ENCODE assay signal across 20 cellular contexts in the genomic region with DNA sequence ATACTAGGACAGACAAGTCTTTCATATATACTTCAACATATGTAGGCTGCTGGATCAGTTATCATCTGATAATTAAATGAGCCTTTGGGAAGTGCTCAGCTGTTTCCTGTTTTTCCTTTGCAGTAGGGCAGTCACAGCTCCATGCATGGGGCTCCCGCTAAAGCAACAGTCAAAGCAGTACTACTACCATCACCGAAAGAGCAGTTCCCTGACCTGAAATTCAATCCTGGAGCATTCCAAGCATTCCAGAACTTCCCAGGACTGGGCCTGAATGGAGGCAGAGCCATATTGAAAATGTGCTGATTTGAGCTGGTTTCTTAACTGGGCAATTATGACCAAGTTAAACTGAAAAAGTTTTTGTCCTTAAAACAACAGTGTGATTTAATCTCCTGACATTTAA. TPM values are rescaled to one million over a fixed set of nuclear protein-coding genes. Genes with fewer than 3 reads are reported as not detected.
DNase-seq lines count a peak whose midpoint lies in the region; ATAC-seq, FAIRE-seq and TF ChIP-seq lines count a peak whose summit lies in the region.
"Had no signal": no experiment of that assay in that cellular context is flagged by ENCODE, and none has a peak within 500 bp of the region (broad histone marks: within the 10 kb centered on the region; RNA-seq: fewer than 3 reads in every experiment).

No MANE protein-coding gene starts in this region.

- H4K20me1 ChIP-seq in SK-N-SH (ENCODE audit: insufficient read depth): no peaks in the 10 kb centered on the region

- ATAC-seq in SK-N-SH treated with all-trans-retinoic acid at 6 μM for 48 hours (0 out of 3 replicates have a peak, but pooled peaks have one; percentile 22), heart left ventricle (no peak)

- no peak overlapping the region for H2AFZ ChIP-seq in SK-N-SH (ENCODE audit: low read depth)

- FAIRE-seq in urothelium cell line (lab: Jason Lieb, UNC): no peak

- peaks cover 38% of the 10 kb centered on the region for H3K79me2 ChIP-seq in SK-N-SH (ENCODE audit: insufficient read depth)

- H3K9me3 Mint-ChIP-seq in activated CD4-positive, alpha-beta memory T cell treated with anti-CD3 and anti-CD28 coated beads for 36 hours: peaks cover 12% of the 10 kb centered on the region

- no peak for TF ChIP-seq CTCF in SK-N-SH (IDR thresholded peaks at IDR 0.05)
- no peak for TF ChIP-seq CTCF in choroid plexus epithelial cell (conservative IDR thresholded peaks at IDR 0.05; ENCODE audit: low read depth, low read length)
- no peak for TF ChIP-seq CTCF in heart left ventricle (IDR thresholded peaks at IDR 0.05)

- 81% methylated on average over 2 of the region's 2 CpGs for WGBS in SK-N-SH (ENCODE audit: low lambda C conversion rate)
- WGBS in heart left ventricle, 4 donors: 37 to 65% (median 49%) methylated on average over 2 of the region's 2 CpGs

- H3K36me3 ChIP-seq in SK-N-SH (replicated peaks in 1 of 2; ENCODE audit: control insufficient read depth in 1 of 2, insufficient read depth in 2 of 2, low read length in 1 of 2) (no peaks in the 10 kb centered on the region), heart left ventricle (no peaks in the 10 kb centered on the region)

- TF ChIP-seq EP300 in SK-N-SH (IDR thresholded peaks at IDR 0.05; ENCODE audit: borderline replicate concordance in 1 of 2, low read depth in 1 of 2, low read length in 1 of 2): no peak

- H3K27me3 Mint-ChIP-seq in activated CD4-positive, alpha-beta memory T cell treated with anti-CD3 and anti-CD28 coated beads for 36 hours: no peaks in the 10 kb centered on the region
- H3K27me3 Mint-ChIP-seq: activated CD4-positive, alpha-beta T cell treated with anti-CD3 and anti-CD28 coated beads, Interleukin-2, amount 10 ng/mL, durations not matched to agents 7 days and 5 days had no signal

- no peak overlapping the region for H3K9ac ChIP-seq in SK-N-SH

- CTCF ChIA-PET in SK-N-SH (lab: Yijun Ruan, JAX): interaction anchor here (1.5 kb wide), 1 partner anchor 55 kb away, joined by 3 read pairs; no protein-coding TSS in a partner anchor
- CTCF ChIA-PET in activated CD4-positive, alpha-beta memory T cell treated with anti-CD3 and anti-CD28 coated beads for 36 hours (lab: Charles Lee): no interaction called here

- DNase-seq in SK-N-SH: no peak
- DNase-seq in choroid plexus epithelial cell (ENCODE audit: low read depth): peak; percentile 83
- DNase-seq in iPS-NIHi7 (ENCODE audit: extremely low spot score): peak; percentile 27
- peak; percentile 35 for DNase-seq in urothelium cell line (ENCODE audit: low spot score)
- no peak for DNase-seq in heart left ventricle
- DNase-seq in DMS153 (lab: John Stamatoyannopoulos, UW): no peak
- DNase-seq in activated CD4-positive, alpha-beta memory T cell treated with anti-CD3 and anti-CD28 coated beads for 36 hours: no peak
- DNase-seq: activated CD4-positive, alpha-beta T cell treated with anti-CD3 and anti-CD28 coated beads, Interleukin-2, amount 10 ng/mL, durations not matched to agents 7 days and 5 days; activated T-cell treated with anti-CD3 and anti-CD28 coated beads, Interleukin-2, amount 50 U/mL, for 48 hours; amniotic stem cell; NCI-H1436; NCI-H510A treated with DMSO at 0.1 percent for 48 hours; occipital lobe; RPMI8226; stimulated activated CD4-positive, alpha-beta T cell treated with anti-CD3 and anti-CD28 coated beads, Interleukin-15, amount 100 ng/mL, for 24 hours; testis had no signal

- H3F3A ChIP-seq in SK-N-SH (replicated peaks; ENCODE audit: insufficient read depth): no peaks in the 10 kb centered on the region

- H3K4me1 Mint-ChIP-seq in activated CD4-positive, alpha-beta memory T cell treated with anti-CD3 and anti-CD28 coated beads for 36 hours (ENCODE audit: low read depth): peaks cover 24% of the 10 kb centered on the region

- no peaks in the 10 kb centered on the region for H3K27me3 ChIP-seq in SK-N-SH (ENCODE audit: insufficient read depth)
- no peaks in the 10 kb centered on the region for H3K27me3 ChIP-seq in heart left ventricle
- H3K27me3 ChIP-seq: testis had no signal

- intact Hi-C loops in heart left ventricle (cut with DNase I): no loop called here
- intact Hi-C loops in activated CD4-positive, alpha-beta memory T cell treated with anti-CD3 and anti-CD28 coated beads for 36 hours (cut with micrococcal nuclease): no loop called here

- H3K27ac Mint-ChIP-seq in activated CD4-positive, alpha-beta memory T cell treated with anti-CD3 and anti-CD28 coated beads for 36 hours: no peak overlapping the region
- H3K27ac Mint-ChIP-seq: T-helper 2 cell treated with Interferon-gamma antibody and Interleukin-4, amounts not matched to agents 5 μg/mL and 100 μg/mL, for 36 hours had no signal

- H3K9me2 ChIP-seq in SK-N-SH: no peaks in the 10 kb centered on the region

- H3K27ac ChIP-seq in SK-N-SH (ENCODE audit: low read depth in 2 of 2, low read length in 1 of 2) (no peak overlapping the region), heart left ventricle (no peak overlapping the region)
- H3K27ac ChIP-seq: 22Rv1, testis had no signal

- H3K4me3 Mint-ChIP-seq in activated CD4-positive, alpha-beta memory T cell treated with anti-CD3 and anti-CD28 coated beads for 36 hours: no peak overlapping the region
- H3K4me3 Mint-ChIP-seq: activated CD4-positive, alpha-beta T cell treated with anti-CD3 and anti-CD28 coated beads, Interleukin-2, amount 10 ng/mL, durations not matched to agents 7 days and 5 days; T-helper 2 cell treated with Interferon-gamma antibody and Interleukin-4, amounts not matched to agents 5 μg/mL and 100 μg/mL, for 36 hours had no signal

- H3K9me3 ChIP-seq in SK-N-SH (peaks cover 8% of the 10 kb centered on the region; the same call in 1 of the 2 replicates), heart left ventricle (peaks cover 0 to 20% (median 2%) of the 10 kb centered on the region in 12 donors)
- H3K9me3 ChIP-seq: testis had no signal

- H3K4me3 ChIP-seq in SK-N-SH (ENCODE audit: low read depth in 2 of 2, low read length in 1 of 2): no peak overlapping the region
- H3K4me3 ChIP-seq in choroid plexus epithelial cell (ENCODE audit: low read depth, low read length): no peak overlapping the region
- no peak overlapping the region for H3K4me3 ChIP-seq in heart left ventricle
- H3K4me3 ChIP-seq: lung, testis had no signal

- peaks cover 14% of the 10 kb centered on the region for H3K36me3 Mint-ChIP-seq in activated CD4-positive, alpha-beta memory T cell treated with anti-CD3 and anti-CD28 coated beads for 36 hours

- TF ChIP-seq POLR2A in heart left ventricle (IDR thresholded peaks at IDR 0.05): no peak

- no peak for TF ChIP-seq RAD21 in SK-N-SH (IDR thresholded peaks at IDR 0.05; ENCODE audit: low read length)

- POLR2A ChIA-PET in SK-N-SH (lab: Yijun Ruan, JAX): no interaction called here
- POLR2A ChIA-PET in activated CD4-positive, alpha-beta memory T cell treated with anti-CD3 and anti-CD28 coated beads for 36 hours (lab: Charles Lee): interaction anchor here (1.0 kb wide), 1 partner anchor 20 kb away, joined by 3 read pairs; no protein-coding TSS in a partner anchor

- H3K4me1 ChIP-seq in SK-N-SH (ENCODE audit: control insufficient read depth in 1 of 2, insufficient read depth in 2 of 2, low read depth in 1 of 2, low read length in 1 of 2) (peaks cover 0 to 17% of the 10 kb centered on the region in 2 experiments; a peak in 1 of 4 replicates), heart left ventricle (peaks cover 0 to 37% (median 0%) of the 10 kb centered on the region in 12 donors)
- H3K4me1 ChIP-seq: testis had no signal

- no peak overlapping the region for H3K4me2 ChIP-seq in SK-N-SH

TF ChIP-seq in SK-N-SH treated with all-trans-retinoic acid at 6 μM for 48 hours, 23 proteins besides CTCF, POLR2A, EP300 and RAD21 (continues in another document):
- TF ChIP-seq ISL1 (CRISPR knock-in tag; IDR thresholded peaks at IDR 0.05): no peak
- TF ChIP-seq ZNF8 (CRISPR knock-in tag; IDR thresholded peaks at IDR 0.05): no peak
- TF ChIP-seq ZNF565 (CRISPR knock-in tag; conservative IDR thresholded peaks at IDR 0.05; ENCODE audit: low read depth): no peak
- TF ChIP-seq RARB (CRISPR knock-in tag; IDR thresholded peaks at IDR 0.05): no peak
- TF ChIP-seq GLIS3 (CRISPR knock-in tag; IDR thresholded peaks at IDR 0.05): no peak
- no peak for TF ChIP-seq ARNTL (CRISPR knock-in tag; IDR thresholded peaks at IDR 0.05; ENCODE audit: borderline replicate concordance, low read depth)
- TF ChIP-seq TCF4 (CRISPR knock-in tag; IDR thresholded peaks at IDR 0.05; ENCODE audit: borderline replicate concordance): no peak

TF ChIP-seq in SK-N-SH, 30 proteins besides CTCF, POLR2A, EP300 and RAD21 (continues in another document):
- TF ChIP-seq FOXM1 (IDR thresholded peaks at IDR 0.05; ENCODE audit: low read depth): no peak
- TF ChIP-seq PBX3 (IDR thresholded peaks at IDR 0.05): no peak
- TF ChIP-seq, protein P1, sequence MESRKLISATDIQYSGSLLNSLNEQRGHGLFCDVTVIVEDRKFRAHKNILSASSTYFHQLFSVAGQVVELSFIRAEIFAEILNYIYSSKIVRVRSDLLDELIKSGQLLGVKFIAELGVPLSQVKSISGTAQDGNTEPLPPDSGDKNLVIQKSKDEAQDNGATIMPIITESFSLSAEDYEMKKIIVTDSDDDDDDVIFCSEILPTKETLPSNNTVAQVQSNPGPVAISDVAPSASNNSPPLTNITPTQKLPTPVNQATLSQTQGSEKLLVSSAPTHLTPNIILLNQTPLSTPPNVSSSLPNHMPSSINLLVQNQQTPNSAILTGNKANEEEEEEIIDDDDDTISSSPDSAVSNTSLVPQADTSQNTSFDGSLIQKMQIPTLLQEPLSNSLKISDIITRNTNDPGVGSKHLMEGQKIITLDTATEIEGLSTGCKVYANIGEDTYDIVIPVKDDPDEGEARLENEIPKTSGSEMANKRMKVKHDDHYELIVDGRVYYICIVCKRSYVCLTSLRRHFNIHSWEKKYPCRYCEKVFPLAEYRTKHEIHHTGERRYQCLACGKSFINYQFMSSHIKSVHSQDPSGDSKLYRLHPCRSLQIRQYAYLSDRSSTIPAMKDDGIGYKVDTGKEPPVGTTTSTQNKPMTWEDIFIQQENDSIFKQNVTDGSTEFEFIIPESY (IDR thresholded peaks at IDR 0.05; ENCODE audit: borderline replicate concordance, low read depth): no peak
- no peak for TF ChIP-seq TEAD4 (IDR thresholded peaks at IDR 0.05; ENCODE audit: borderline replicate concordance, insufficient read depth)

RNA-seq across cellular contexts. Expression of gene MICU2, which starts 20.5 kb away (rescaled TPM):
- polyA plus RNA-seq in SK-N-SH (2012; rRNA removed) (46.4 and 56.0 TPM in 2 replicates), heart left ventricle (10 to 100 TPM; 50.4 to 68.1 TPM)
- polyA plus RNA-seq in SK-N-SH (2012; cell fraction: cytosol; rRNA removed): 44.4 and 45.8 TPM in 2 replicates
- 42.5 and 58.5 TPM in 2 replicates for polyA plus RNA-seq in SK-N-SH (2012; cell fraction: nucleus; rRNA removed)
- total RNA-seq in heart left ventricle: 100 to 1,000 TPM in 2 of 9 donors, 10 to 100 TPM in 7; 50.4 to 144 (median 59.8) TPM
- 10 to 100 TPM; 32.6 to 33.3 TPM for total RNA-seq in activated CD4-positive, alpha-beta memory T cell treated with anti-CD3 and anti-CD28 coated beads for 36 hours

Comparison
In these comparisons a context has a peak if more than half of its experiments do, and no peak if none do; other contexts are left out.
1. DNase-seq: peak in choroid plexus epithelial cell (single experiment), iPS-NIHi7 (single experiment) and urothelium cell line (single experiment); none in SK-N-SH (single experiment), heart left ventricle (0 of 5), DMS153 (single experiment) and activated CD4-positive, alpha-beta memory T cell treated with anti-CD3 and anti-CD28 coated beads for 36 hours (single experiment).